19 cellular contexts compared by ENCODE assay signal in genomic region chr13:101988140-101988539, GRCh38.
A peak's percentile ranks its signal among the peaks of the same experiment; 100 is the strongest.
DNase-seq lines count a peak whose midpoint lies in the region; ATAC-seq, FAIRE-seq and TF ChIP-seq lines count a peak whose summit lies in the region.
"Had no signal": no experiment of that assay in that cellular context is flagged by ENCODE, and none has a peak within 500 bp of the region (broad histone marks: within the 10 kb centered on the region; RNA-seq: fewer than 3 reads in every experiment).

No MANE protein-coding gene starts in this region.

- no peak for TF ChIP-seq POLR2A in A549 (IDR thresholded peaks at IDR 0.05; ENCODE audit: low read length)
- no peak for TF ChIP-seq POLR2A in GM12878 (IDR thresholded peaks at IDR 0.05; ENCODE audit: low read depth, low read length)

- POLR2A ChIA-PET in A549 (lab: Yijun Ruan, JAX) (no interaction called here), GM12878 (lab: Charles Lee) (no interaction called here)

- RAD21 ChIA-PET in GM12878 (lab: Charles Lee; ENCODE audit: unreplicated experiment): no interaction called here

- in situ Hi-C loops in GM12878 (cut with MboI): no loop called here

- TF ChIP-seq RAD21 in A549 (conservative IDR thresholded peaks at IDR 0.05 in 1 of 2, IDR thresholded peaks at IDR 0.05 in 1 of 2): no peak
- TF ChIP-seq RAD21 in GM12878 (IDR thresholded peaks at IDR 0.05; ENCODE audit: insufficient read depth, low read depth, low read length): no peak

- no peak overlapping the region for H2AFZ ChIP-seq in GM12878 (ENCODE audit: control insufficient read depth, low read depth, low read length)
- H2AFZ ChIP-seq: GM23248 had no signal

- H3K9ac ChIP-seq in GM12878 (ENCODE audit: control insufficient read depth, insufficient read depth, low read length): no peak overlapping the region
- H3K9ac ChIP-seq: GM23248 had no signal

- H3K9me3 ChIP-seq in A549: no peaks in the 10 kb centered on the region
- no peaks in the 10 kb centered on the region for H3K9me3 ChIP-seq in GM12878 (replicated peaks; ENCODE audit: control insufficient read depth, insufficient read depth, low read length)
- H3K9me3 ChIP-seq: Peyer's patch had no signal

- no peak overlapping the region for H3K4me2 ChIP-seq in A549
- no peak overlapping the region for H3K4me2 ChIP-seq in GM12878 (ENCODE audit: control insufficient read depth, insufficient read depth)

- SMC1A ChIA-PET in GM12878 (lab: Charles Lee; ENCODE audit: uncharacterized antibody, unreplicated experiment): no interaction called here

- 63% methylated on average over 4 of the region's 4 CpGs for WGBS in A549 (ENCODE audit: missing lambda C conversion rate)
- WGBS in GM12878 (ENCODE audit: insufficient coverage, insufficient replicate concordance, low lambda C conversion rate, missing lambda C conversion rate): 70% methylated on average over 4 of the region's 4 CpGs

- TF ChIP-seq CTCF in A549 (IDR thresholded peaks at IDR 0.05) (no peak), GM12878 (IDR thresholded peaks at IDR 0.05 in 2 of 3, conservative IDR thresholded peaks at IDR 0.05 in 1 of 3; ENCODE audit: control insufficient read depth in 2 of 3, extremely low read depth in 1 of 3, insufficient read depth in 1 of 3, low read depth in 3 of 3, low read length in 3 of 3) (no peak)

- no peak for TF ChIP-seq EP300 in A549 (IDR thresholded peaks at IDR 0.05)
- no peak for TF ChIP-seq EP300 in GM12878 (IDR thresholded peaks at IDR 0.05; ENCODE audit: borderline replicate concordance in 1 of 2, control insufficient read depth in 1 of 2, low read depth in 2 of 2, low read length in 2 of 2)

- no TSS peak for BruUV-seq in GM12878 (replicated peaks; lab: Mats Ljungman, UMichigan)

- no peak overlapping the region for H3K27ac ChIP-seq in A549
- H3K27ac ChIP-seq in GM12878 (ENCODE audit: control insufficient read depth, insufficient read depth): no peak overlapping the region
- H3K27ac ChIP-seq: GM23248, Peyer's patch had no signal

- H3K4me3 ChIP-seq in A549: no peak overlapping the region
- H3K4me3 ChIP-seq in GM12878: no peak overlapping the region
- H3K4me3 ChIP-seq: GM23248, Peyer's patch had no signal

- no peaks in the 10 kb centered on the region for H3K36me3 ChIP-seq in GM12878 (ENCODE audit: control insufficient read depth in 2 of 2, insufficient read depth in 2 of 2, low read length in 1 of 2)
- H3K36me3 ChIP-seq: Peyer's patch had no signal

- no peaks in the 10 kb centered on the region for H3K27me3 ChIP-seq in GM12878 (replicated peaks in 1 of 2; ENCODE audit: control insufficient read depth in 2 of 2, insufficient read depth in 2 of 2, low read length in 1 of 2)
- H3K27me3 ChIP-seq: Peyer's patch had no signal

- FAIRE-seq in A549 (lab: Jason Lieb, UNC) (no peak), GM12878 (lab: Jason Lieb, UNC) (no peak)

- CTCF ChIA-PET in A549 (lab: Yijun Ruan, JAX): no interaction called here
- CTCF ChIA-PET in GM12878 (lab: Yijun Ruan, JAX): no interaction called here

- no peaks in the 10 kb centered on the region for H4K20me1 ChIP-seq in GM12878 (ENCODE audit: control insufficient read depth, insufficient read depth)

- ATAC-seq in A549: no peak
- ATAC-seq in GM12878: no peak
- ATAC-seq in left lobe of liver: no peak
- ATAC-seq in HG02938 (IDR thresholded peaks at IDR 0.05; ENCODE audit: unreplicated experiment): no peak

- DNase-seq in A549 (ENCODE audit: low read depth in 1 of 2, low spot score in 1 of 2): no peak
- DNase-seq in HT1080 (ENCODE audit: low read depth): peak; percentile 18
- DNase-seq in GM12878 (ENCODE audit: low read depth, low spot score): no peak
- DNase-seq in iPS-NIHi7 (ENCODE audit: extremely low spot score): peak; percentile 19
- DNase-seq in left lobe of liver (ENCODE audit: low spot score): no peak
- DNase-seq in NCI-H1417 treated with DMSO at 0.1 percent for 48 hours (lab: John Stamatoyannopoulos, UW): no peak
- DNase-seq in DMS53 treated with DMSO at 0.1 percent for 48 hours (lab: John Stamatoyannopoulos, UW; ENCODE audit: unreplicated experiment): no peak
- DNase-seq: CD4-positive, CD25-positive, alpha-beta regulatory T cell; DMS79; GM23248; HCEC 1CT; KG1; NCI-H1105 treated with DMSO at 0.1 percent for 48 hours; NCI-H1694 treated with DMSO at 0.1 percent for 48 hours; NCI-H2081 treated with DMSO at 0.1 percent for 48 hours; NCI-H446; NCI-H526; Peyer's patch had no signal

- no peaks in the 10 kb centered on the region for H3K4me1 ChIP-seq in A549
- H3K4me1 ChIP-seq in GM12878 (ENCODE audit: control insufficient read depth, insufficient read depth, low read length): no peaks in the 10 kb centered on the region
- H3K4me1 ChIP-seq: Peyer's patch had no signal

- intact Hi-C loops in GM12878 (cut with micrococcal nuclease; ENCODE audit: unreplicated experiment): no loop called here

- H3K79me2 ChIP-seq in GM12878 (ENCODE audit: control insufficient read depth, insufficient read depth, low read length): no peaks in the 10 kb centered on the region

TF ChIP-seq in A549, 52 proteins besides CTCF, POLR2A, EP300 and RAD21:
- TF ChIP-seq REST (IDR thresholded peaks at IDR 0.05) (peak; percentile 50; the same call in 1 of the 2 replicates), TFCP2L1 (CRISPR knock-in tag; IDR thresholded peaks at IDR 0.05) (no peak)

TF ChIP-seq in GM12878, 131 proteins besides CTCF, POLR2A, EP300 and RAD21:
- TF ChIP-seq YY1 (IDR thresholded peaks at IDR 0.05; ENCODE audit: low read depth, low read length) (no peak), REST (IDR thresholded peaks at IDR 0.05; ENCODE audit: low read depth, low read length) (peak; percentile 56; the same call in 1 of the 2 replicates)

Comparison
In these comparisons a context has a peak if more than half of its experiments do, and no peak if none do; other contexts are left out.
1. DNase-seq: peak in HT1080 (single experiment) and iPS-NIHi7 (single experiment); none in A549 (0 of 2), GM12878 (single experiment), left lobe of liver (single experiment), NCI-H1417 treated with DMSO at 0.1 percent for 48 hours (single experiment) and DMS53 treated with DMSO at 0.1 percent for 48 hours (single experiment).
2. Of the 24 proteins assayed by ChIP-seq in both GM12878 and A549: peak only in GM12878: none; only in A549: none; in both: REST; in neither: 23.